In the genomic region with DNA sequence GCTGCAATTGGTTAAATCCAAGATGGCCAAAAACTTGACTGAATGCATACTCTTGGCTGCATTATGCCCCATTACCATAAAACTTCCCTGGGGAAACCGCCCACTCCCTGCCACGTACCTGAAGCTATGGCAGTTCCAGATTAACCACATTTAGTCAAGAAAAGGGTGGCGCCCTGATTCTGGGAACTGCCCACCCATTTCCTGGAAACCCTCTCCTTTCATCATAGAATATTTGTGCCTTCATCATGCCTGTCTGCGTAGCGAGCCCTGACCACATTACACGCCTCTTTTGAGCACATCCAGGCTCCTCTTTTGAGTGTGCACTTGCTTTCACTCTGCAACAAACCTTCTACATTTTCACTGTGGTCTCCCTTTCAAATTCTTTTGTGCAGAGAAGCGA, we compare ENCODE assay signal across 1 cellular context.
TF ChIP-seq lines count a peak whose summit lies in the region.

No MANE protein-coding gene starts in this region.

TF ChIP-seq in GM23338, 12 proteins besides CTCF, POLR2A, EP300 and RAD21 (continued from another document):
- TF ChIP-seq REST (IDR thresholded peaks at IDR 0.05; ENCODE audit: unreplicated experiment) (no peak), NANOG (IDR thresholded peaks at IDR 0.05; ENCODE audit: borderline replicate concordance) (no peak), ZNF331 (CRISPR knock-in tag; IDR thresholded peaks at IDR 0.05; ENCODE audit: low read depth) (no peak), STAT1 (IDR thresholded peaks at IDR 0.05; ENCODE audit: unreplicated experiment) (no peak), EZH2 (IDR thresholded peaks at IDR 0.05; ENCODE audit: low read depth, unreplicated experiment) (no peak), JUNB (IDR thresholded peaks at IDR 0.05; ENCODE audit: unreplicated experiment) (no peak), ZNF114 (CRISPR knock-in tag; IDR thresholded peaks at IDR 0.05) (no peak)
- TF ChIP-seq, protein P1, sequence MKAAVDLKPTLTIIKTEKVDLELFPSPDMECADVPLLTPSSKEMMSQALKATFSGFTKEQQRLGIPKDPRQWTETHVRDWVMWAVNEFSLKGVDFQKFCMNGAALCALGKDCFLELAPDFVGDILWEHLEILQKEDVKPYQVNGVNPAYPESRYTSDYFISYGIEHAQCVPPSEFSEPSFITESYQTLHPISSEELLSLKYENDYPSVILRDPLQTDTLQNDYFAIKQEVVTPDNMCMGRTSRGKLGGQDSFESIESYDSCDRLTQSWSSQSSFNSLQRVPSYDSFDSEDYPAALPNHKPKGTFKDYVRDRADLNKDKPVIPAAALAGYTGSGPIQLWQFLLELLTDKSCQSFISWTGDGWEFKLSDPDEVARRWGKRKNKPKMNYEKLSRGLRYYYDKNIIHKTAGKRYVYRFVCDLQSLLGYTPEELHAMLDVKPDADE (IDR thresholded peaks at IDR 0.05) = no peak
